Comparison of ENCODE assay signal across 17 cellular contexts in the genomic region with DNA sequence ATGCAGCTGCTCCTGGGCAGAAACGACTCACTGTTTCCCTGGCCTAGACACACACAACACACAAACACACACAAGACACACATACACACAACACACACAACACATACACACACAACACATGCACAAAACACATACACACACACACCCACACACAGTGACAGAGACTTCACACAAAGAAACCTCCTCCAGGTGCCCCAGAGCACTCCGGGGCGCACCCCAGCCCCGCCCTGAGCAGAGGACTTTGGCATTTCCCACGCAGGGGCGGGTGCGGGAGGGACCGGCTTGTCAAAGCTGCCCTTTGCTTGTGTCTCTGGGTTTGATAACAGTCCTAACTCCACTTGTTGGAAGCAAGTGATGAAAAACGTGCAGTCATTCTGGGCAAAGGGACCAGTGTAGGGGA. TPM values are rescaled to one million over a fixed set of nuclear protein-coding genes. Genes with fewer than 3 reads are reported as not detected.
DNase-seq lines count a peak whose midpoint lies in the region; ATAC-seq, FAIRE-seq and TF ChIP-seq lines count a peak whose summit lies in the region.
"Had no signal": no experiment of that assay in that cellular context is flagged by ENCODE, and none has a peak within 500 bp of the region (broad histone marks: within the 10 kb centered on the region; RNA-seq: fewer than 3 reads in every experiment).

No MANE protein-coding gene starts in this region.

- peak; percentile 72 for FAIRE-seq in bronchial epithelial cell (lab: Jason Lieb, UNC)
- FAIRE-seq: G401.6 had no signal

- H3K27me3 ChIP-seq in bronchial epithelial cell (ENCODE audit: control insufficient read depth, insufficient read depth, low read length): peaks cover 19% of the 10 kb centered on the region
- H3K27me3 ChIP-seq: upper lobe of left lung had no signal

- no peak for DNase-seq in activated T-cell treated with anti-CD3 and anti-CD28 coated beads, Interleukin-2, amount 50 U/mL, for 72 hours
- DNase-seq in activated T-cell treated with anti-CD3 and anti-CD28 coated beads for 4 hours: no peak
- DNase-seq in bronchial epithelial cell (ENCODE audit: low read depth): peak; percentile 12
- DNase-seq in mesothelial cell of epicardium (ENCODE audit: low spot score in 2 of 2, unreplicated experiment in 2 of 2): no peak
- DNase-seq in GF-D8 (lab: John Stamatoyannopoulos, UW): no peak
- DNase-seq: activated CD8-positive, alpha-beta memory T cell treated with anti-CD3 and anti-CD28 coated beads for 24 hours; activated naive CD4-positive, alpha-beta T cell; NCI-H1694 treated with DMSO at 0.1 percent for 48 hours; upper lobe of left lung had no signal

- no peak overlapping the region for H3K27ac Mint-ChIP-seq in activated T-cell treated with anti-CD3 and anti-CD28 coated beads, Interleukin-2, amount 50 U/mL, for 72 hours
- H3K27ac Mint-ChIP-seq in mesothelial cell of epicardium: peak overlapping the region; percentile 32
- H3K27ac Mint-ChIP-seq: stimulated activated effector memory CD8-positive, alpha-beta T cell treated with anti-CD3 and anti-CD28 coated beads, Interleukin-12 subunit alpha, Interleukin-12 subunit beta, amount 100 ng/mL, for 72 hours had no signal

- peak; percentile 8 to 33 for ATAC-seq in activated T-cell treated with anti-CD3 and anti-CD28 coated beads, Interleukin-2, amount 50 U/mL, for 72 hours (replicated peaks in 1 of 2)
- ATAC-seq in GM18858 (IDR thresholded peaks at IDR 0.05; ENCODE audit: unreplicated experiment) (no peak), HG03439 (IDR thresholded peaks at IDR 0.05; ENCODE audit: unreplicated experiment) (no peak), HG03460 (IDR thresholded peaks at IDR 0.05; ENCODE audit: unreplicated experiment) (no peak)
- ATAC-seq: stimulated activated effector memory CD8-positive, alpha-beta T cell treated with anti-CD3 and anti-CD28 coated beads, Interleukin-12 subunit alpha, Interleukin-12 subunit beta, amount 100 ng/mL, for 72 hours had no signal

- H3K27me3 Mint-ChIP-seq in activated T-cell treated with anti-CD3 and anti-CD28 coated beads, Interleukin-2, amount 50 U/mL, for 72 hours (ENCODE audit: low read depth): peaks cover 6% of the 10 kb centered on the region
- H3K27me3 Mint-ChIP-seq in mesothelial cell of epicardium (ENCODE audit: low read depth): peaks cover 7% of the 10 kb centered on the region

- no peaks in the 10 kb centered on the region for H3K9me3 Mint-ChIP-seq in activated T-cell treated with anti-CD3 and anti-CD28 coated beads, Interleukin-2, amount 50 U/mL, for 72 hours
- H3K9me3 Mint-ChIP-seq in mesothelial cell of epicardium: no peaks in the 10 kb centered on the region
- H3K9me3 Mint-ChIP-seq: stimulated activated effector memory CD8-positive, alpha-beta T cell treated with anti-CD3 and anti-CD28 coated beads, Interleukin-12 subunit alpha, Interleukin-12 subunit beta, amount 100 ng/mL, for 72 hours had no signal

- no peaks in the 10 kb centered on the region for H3K36me3 Mint-ChIP-seq in activated T-cell treated with anti-CD3 and anti-CD28 coated beads, Interleukin-2, amount 50 U/mL, for 72 hours (ENCODE audit: insufficient read depth in 2 of 2)
- H3K36me3 Mint-ChIP-seq in mesothelial cell of epicardium: no peaks in the 10 kb centered on the region
- H3K36me3 Mint-ChIP-seq: stimulated activated effector memory CD8-positive, alpha-beta T cell treated with anti-CD3 and anti-CD28 coated beads, Interleukin-12 subunit alpha, Interleukin-12 subunit beta, amount 100 ng/mL, for 72 hours had no signal

- no peak overlapping the region for H3K4me3 Mint-ChIP-seq in activated T-cell treated with anti-CD3 and anti-CD28 coated beads, Interleukin-2, amount 50 U/mL, for 72 hours
- H3K4me3 Mint-ChIP-seq in mesothelial cell of epicardium: no peak overlapping the region
- H3K4me3 Mint-ChIP-seq: stimulated activated effector memory CD8-positive, alpha-beta T cell treated with anti-CD3 and anti-CD28 coated beads, Interleukin-12 subunit alpha, Interleukin-12 subunit beta, amount 100 ng/mL, for 72 hours had no signal

- H3K36me3 ChIP-seq in bronchial epithelial cell (ENCODE audit: control insufficient read depth, insufficient read depth, low read length): no peaks in the 10 kb centered on the region
- H3K36me3 ChIP-seq: upper lobe of left lung had no signal

- no peak for TF ChIP-seq CTCF in bronchial epithelial cell (IDR thresholded peaks at IDR 0.05; ENCODE audit: insufficient read depth, low read length, severe bottlenecking)
- no peak for TF ChIP-seq CTCF in mesothelial cell of epicardium (IDR thresholded peaks at IDR 0.05; ENCODE audit: unreplicated experiment)

- H3K4me3 ChIP-seq in bronchial epithelial cell (ENCODE audit: low read depth, low read length): no peak overlapping the region
- H3K4me3 ChIP-seq: SK-N-MC, skin epidermis, upper lobe of left lung had no signal

- H3K4me1 Mint-ChIP-seq in activated T-cell treated with anti-CD3 and anti-CD28 coated beads, Interleukin-2, amount 50 U/mL, for 72 hours (ENCODE audit: low read depth): peaks cover 13% of the 10 kb centered on the region
- H3K4me1 Mint-ChIP-seq in mesothelial cell of epicardium: peaks cover 7% of the 10 kb centered on the region

RNA-seq across cellular contexts. Expression of a gene that starts 6.5 kb away (rescaled TPM):
- under 1 TPM in 1 of 2 donors, not detected in 1; 0.37 TPM for total RNA-seq in activated T-cell treated with anti-CD3 and anti-CD28 coated beads, Interleukin-2, amount 50 U/mL, for 72 hours
- not detected in 2 replicates for total RNA-seq in bronchial epithelial cell
- not detected in 3 replicates for total RNA-seq in mesothelial cell of epicardium
- total RNA-seq: NCI-H460 had no signal

RNA-seq across cellular contexts. Expression of a gene that starts 18.3 kb away (rescaled TPM):
- total RNA-seq in activated T-cell treated with anti-CD3 and anti-CD28 coated beads, Interleukin-2, amount 50 U/mL, for 72 hours: 10 to 100 TPM; 27.1 to 44.7 TPM
- 0.26 TPM in 1 of 2 replicates, not detected in the other for total RNA-seq in bronchial epithelial cell
- total RNA-seq in mesothelial cell of epicardium: 4.3 to 5.1 TPM (median 4.9 TPM) in 3 replicates

RNA-seq across cellular contexts. Expression of a gene that starts 50.2 kb away (rescaled TPM):
- total RNA-seq in activated T-cell treated with anti-CD3 and anti-CD28 coated beads, Interleukin-2, amount 50 U/mL, for 72 hours: 100 to 1,000 TPM; 143 to 147 TPM
- total RNA-seq in bronchial epithelial cell: 4.1 and 4.2 TPM in 2 replicates
- total RNA-seq in mesothelial cell of epicardium: 32.6 to 34.7 TPM (median 34.0 TPM) in 3 replicates

RNA-seq across cellular contexts. Expression of a gene that starts 57.1 kb away (rescaled TPM):
- total RNA-seq in activated T-cell treated with anti-CD3 and anti-CD28 coated beads, Interleukin-2, amount 50 U/mL, for 72 hours: 10 to 100 TPM; 33.9 to 43.0 TPM
- 0.26 TPM in 1 of 2 replicates, not detected in the other for total RNA-seq in bronchial epithelial cell
- 3.1 to 4.2 TPM (median 3.2 TPM) in 3 replicates for total RNA-seq in mesothelial cell of epicardium

Comparison
In these comparisons a context has a peak if more than half of its experiments do, and no peak if none do; other contexts are left out.
1. ATAC-seq: peak in activated T-cell treated with anti-CD3 and anti-CD28 coated beads, Interleukin-2, amount 50 U/mL, for 72 hours (2 of 2); none in GM18858 (single experiment), HG03439 (single experiment) and HG03460 (single experiment).